Comparison of ENCODE assay signal across 1 cellular context in the genomic region with DNA sequence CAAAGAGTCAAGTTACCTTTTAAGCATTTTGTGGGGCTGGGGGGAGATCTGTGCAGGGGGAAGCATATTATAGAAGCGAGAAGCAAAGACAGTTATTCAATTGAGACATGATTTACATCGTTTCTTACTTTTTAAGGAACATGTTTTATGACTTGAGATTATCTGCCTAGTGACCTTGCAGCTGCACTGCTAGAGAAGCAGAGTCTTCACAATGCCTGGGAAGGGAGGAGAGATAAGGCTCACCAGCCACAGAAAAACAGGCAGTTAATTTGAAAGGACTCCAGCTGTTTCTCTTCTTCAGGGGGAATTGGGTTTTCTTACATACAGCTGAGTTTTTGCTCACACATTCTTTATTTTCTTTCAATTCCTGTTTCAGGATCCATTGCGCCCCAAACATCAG.
TF ChIP-seq lines count a peak whose summit lies in the region.

No MANE protein-coding gene starts in this region.

TF ChIP-seq in K562, 482 proteins besides CTCF, POLR2A, EP300 and RAD21 (continued from another document and continues in another):
- TF ChIP-seq, protein P1, sequence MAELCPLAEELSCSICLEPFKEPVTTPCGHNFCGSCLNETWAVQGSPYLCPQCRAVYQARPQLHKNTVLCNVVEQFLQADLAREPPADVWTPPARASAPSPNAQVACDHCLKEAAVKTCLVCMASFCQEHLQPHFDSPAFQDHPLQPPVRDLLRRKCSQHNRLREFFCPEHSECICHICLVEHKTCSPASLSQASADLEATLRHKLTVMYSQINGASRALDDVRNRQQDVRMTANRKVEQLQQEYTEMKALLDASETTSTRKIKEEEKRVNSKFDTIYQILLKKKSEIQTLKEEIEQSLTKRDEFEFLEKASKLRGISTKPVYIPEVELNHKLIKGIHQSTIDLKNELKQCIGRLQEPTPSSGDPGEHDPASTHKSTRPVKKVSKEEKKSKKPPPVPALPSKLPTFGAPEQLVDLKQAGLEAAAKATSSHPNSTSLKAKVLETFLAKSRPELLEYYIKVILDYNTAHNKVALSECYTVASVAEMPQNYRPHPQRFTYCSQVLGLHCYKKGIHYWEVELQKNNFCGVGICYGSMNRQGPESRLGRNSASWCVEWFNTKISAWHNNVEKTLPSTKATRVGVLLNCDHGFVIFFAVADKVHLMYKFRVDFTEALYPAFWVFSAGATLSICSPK (IDR thresholded peaks at IDR 0.05; ENCODE audit: borderline replicate concordance), result no peak
- TF ChIP-seq, protein P2, sequence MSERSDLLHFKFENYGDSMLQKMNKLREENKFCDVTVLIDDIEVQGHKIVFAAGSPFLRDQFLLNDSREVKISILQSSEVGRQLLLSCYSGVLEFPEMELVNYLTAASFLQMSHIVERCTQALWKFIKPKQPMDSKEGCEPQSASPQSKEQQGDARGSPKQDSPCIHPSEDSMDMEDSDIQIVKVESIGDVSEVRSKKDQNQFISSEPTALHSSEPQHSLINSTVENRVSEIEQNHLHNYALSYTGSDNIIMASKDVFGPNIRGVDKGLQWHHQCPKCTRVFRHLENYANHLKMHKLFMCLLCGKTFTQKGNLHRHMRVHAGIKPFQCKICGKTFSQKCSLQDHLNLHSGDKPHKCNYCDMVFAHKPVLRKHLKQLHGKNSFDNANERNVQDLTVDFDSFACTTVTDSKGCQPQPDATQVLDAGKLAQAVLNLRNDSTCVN (CRISPR knock-in tag; IDR thresholded peaks at IDR 0.05), result no peak
- TF ChIP-seq ZNF766 (CRISPR knock-in tag; conservative IDR thresholded peaks at IDR 0.05) (peak; percentile 64; the same call in 1 of the 2 replicates), CBX3 (IDR thresholded peaks at IDR 0.05; ENCODE audit: borderline replicate concordance in 1 of 2, low read length in 2 of 2) (peak in 1 of 2 experiments; percentile 12; a peak in 1 of 3 replicates), RAD51 (IDR thresholded peaks at IDR 0.05; ENCODE audit: borderline replicate concordance, low read depth) (no peak), MTA2 (IDR thresholded peaks at IDR 0.05; ENCODE audit: low read depth) (peak; percentile 74), CBFA2T3 (IDR thresholded peaks at IDR 0.05) (peak; percentile 93), MEIS2 (IDR thresholded peaks at IDR 0.05; ENCODE audit: partially characterized antibody) (peak; percentile 96), NCOR1 (IDR thresholded peaks at IDR 0.05) (peak; percentile 82), BRD4 (IDR thresholded peaks at IDR 0.05) (no peak), PPARD (CRISPR knock-in tag; IDR thresholded peaks at IDR 0.05) (no peak), KLF16 (IDR thresholded peaks at IDR 0.05) (peak; percentile 89), ZNF644 (tag; IDR thresholded peaks at IDR 0.05; ENCODE audit: low read depth) (0 out of 2 replicates have a peak, but pooled peaks have one; percentile 51), SOX6 (IDR thresholded peaks at IDR 0.05) (peak; percentile 73; the same call in 1 of the 2 replicates), PTRF (tag; IDR thresholded peaks at IDR 0.05) (no peak), POLR2AphosphoS5 (IDR thresholded peaks at IDR 0.05; ENCODE audit: control insufficient read depth, insufficient read depth, low read depth, low read length) (peak; percentile 84), HNRNPL (IDR thresholded peaks at IDR 0.05; ENCODE audit: low read depth, low read length) (no peak), GATA2 (CRISPR knock-in tag; IDR thresholded peaks at IDR 0.05) (peak; percentile 91), SMARCA4 (IDR thresholded peaks at IDR 0.05) (peak; percentile 81), TEAD4 (IDR thresholded peaks at IDR 0.05; ENCODE audit: low read length) (peak; percentile 93), TEAD4 (CRISPR knock-in tag; IDR thresholded peaks at IDR 0.05; ENCODE audit: borderline replicate concordance) (no peak), TAL1 (IDR thresholded peaks at IDR 0.05) (peak; percentile 87), JUND (IDR thresholded peaks at IDR 0.05; ENCODE audit: borderline replicate concordance, low read depth, low read length) (no peak), JUND (tag; IDR thresholded peaks at IDR 0.05; ENCODE audit: borderline replicate concordance, low read depth, low read length) (peak; percentile 45; the same call in 1 of the 3 replicates), ZNF717 (CRISPR knock-in tag; IDR thresholded peaks at IDR 0.05) (no peak), POLR3A (IDR thresholded peaks at IDR 0.05; ENCODE audit: borderline replicate concordance, extremely low read depth, insufficient read depth, insufficient read length) (no peak), PHF8 (IDR thresholded peaks at IDR 0.05; ENCODE audit: borderline replicate concordance, low read length) (no peak), GABPA (tag; conservative IDR thresholded peaks at IDR 0.05; ENCODE audit: low read depth) (no peak), SP2 (IDR thresholded peaks at IDR 0.05; ENCODE audit: extremely low read depth, low read depth, low read length, poor library complexity, severe bottlenecking) (no peak), ESRRA (IDR thresholded peaks at IDR 0.05; ENCODE audit: borderline replicate concordance, low read depth) (0 out of 2 replicates have a peak, but pooled peaks have one; percentile 31), RBM17 (IDR thresholded peaks at IDR 0.05; ENCODE audit: borderline replicate concordance, low read depth, low read length) (no peak), POU5F1 (IDR thresholded peaks at IDR 0.05; ENCODE audit: borderline replicate concordance, low read depth, low read length, partially characterized antibody) (no peak), ZNF431 (CRISPR knock-in tag; IDR thresholded peaks at IDR 0.05) (no peak), ELF2 (CRISPR knock-in tag; IDR thresholded peaks at IDR 0.05) (no peak), TBL1XR1 (IDR thresholded peaks at IDR 0.05; ENCODE audit: low read length in 2 of 2) (0 out of 4 replicates have a peak, but pooled peaks of 1 of the 2 experiments have one; percentile 40), RUNX1 (IDR thresholded peaks at IDR 0.05; ENCODE audit: low read depth) (no peak), STAT5B (CRISPR knock-in tag; IDR thresholded peaks at IDR 0.05) (no peak), MCM7 (IDR thresholded peaks at IDR 0.05) (no peak), HNRNPLL (IDR thresholded peaks at IDR 0.05; ENCODE audit: low read depth, low read length, poor library complexity, severe bottlenecking) (no peak), MYNN (IDR thresholded peaks at IDR 0.05) (peak; percentile 92), MYNN (CRISPR knock-in tag; IDR thresholded peaks at IDR 0.05) (no peak), ZNF584 (CRISPR knock-in tag; IDR thresholded peaks at IDR 0.05; ENCODE audit: low read depth) (0 out of 2 replicates have a peak, but pooled peaks have one; percentile 42), ZFP30 (CRISPR knock-in tag; IDR thresholded peaks at IDR 0.05; ENCODE audit: borderline replicate concordance) (no peak), HSF4 (CRISPR knock-in tag; IDR thresholded peaks at IDR 0.05; ENCODE audit: borderline replicate concordance) (no peak), RCOR1 (IDR thresholded peaks at IDR 0.05; ENCODE audit: borderline replicate concordance in 1 of 2, low read depth in 2 of 2, low read length in 2 of 2) (peak in 1 of 2 experiments; percentile 65; a peak in 1 of 4 replicates), SMARCE1 (IDR thresholded peaks at IDR 0.05) (peak; percentile 65), NFE2 (IDR thresholded peaks at IDR 0.05; ENCODE audit: low read depth) (peak; percentile 23; the same call in 1 of the 2 replicates), MTF1 (CRISPR knock-in tag; IDR thresholded peaks at IDR 0.05; ENCODE audit: borderline replicate concordance) (no peak)
- TF ChIP-seq, protein P3, sequence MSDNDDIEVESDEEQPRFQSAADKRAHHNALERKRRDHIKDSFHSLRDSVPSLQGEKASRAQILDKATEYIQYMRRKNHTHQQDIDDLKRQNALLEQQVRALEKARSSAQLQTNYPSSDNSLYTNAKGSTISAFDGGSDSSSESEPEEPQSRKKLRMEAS (CRISPR knock-in tag; IDR thresholded peaks at IDR 0.05), result peak; percentile 34; the same call in 1 of the 2 replicates
- TF ChIP-seq, protein P4, sequence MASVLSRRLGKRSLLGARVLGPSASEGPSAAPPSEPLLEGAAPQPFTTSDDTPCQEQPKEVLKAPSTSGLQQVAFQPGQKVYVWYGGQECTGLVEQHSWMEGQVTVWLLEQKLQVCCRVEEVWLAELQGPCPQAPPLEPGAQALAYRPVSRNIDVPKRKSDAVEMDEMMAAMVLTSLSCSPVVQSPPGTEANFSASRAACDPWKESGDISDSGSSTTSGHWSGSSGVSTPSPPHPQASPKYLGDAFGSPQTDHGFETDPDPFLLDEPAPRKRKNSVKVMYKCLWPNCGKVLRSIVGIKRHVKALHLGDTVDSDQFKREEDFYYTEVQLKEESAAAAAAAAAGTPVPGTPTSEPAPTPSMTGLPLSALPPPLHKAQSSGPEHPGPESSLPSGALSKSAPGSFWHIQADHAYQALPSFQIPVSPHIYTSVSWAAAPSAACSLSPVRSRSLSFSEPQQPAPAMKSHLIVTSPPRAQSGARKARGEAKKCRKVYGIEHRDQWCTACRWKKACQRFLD (CRISPR knock-in tag; IDR thresholded peaks at IDR 0.05), result no peak; the same call in 1 of the 2 replicates
- TF ChIP-seq, protein P5, sequence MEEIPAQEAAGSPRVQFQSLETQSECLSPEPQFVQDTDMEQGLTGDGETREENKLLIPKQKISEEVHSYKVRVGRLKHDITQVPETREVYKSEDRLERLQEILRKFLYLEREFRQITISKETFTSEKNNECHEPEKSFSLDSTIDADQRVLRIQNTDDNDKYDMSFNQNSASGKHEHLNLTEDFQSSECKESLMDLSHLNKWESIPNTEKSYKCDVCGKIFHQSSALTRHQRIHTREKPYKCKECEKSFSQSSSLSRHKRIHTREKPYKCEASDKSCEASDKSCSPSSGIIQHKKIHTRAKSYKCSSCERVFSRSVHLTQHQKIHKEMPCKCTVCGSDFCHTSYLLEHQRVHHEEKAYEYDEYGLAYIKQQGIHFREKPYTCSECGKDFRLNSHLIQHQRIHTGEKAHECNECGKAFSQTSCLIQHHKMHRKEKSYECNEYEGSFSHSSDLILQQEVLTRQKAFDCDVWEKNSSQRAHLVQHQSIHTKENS (CRISPR knock-in tag; IDR thresholded peaks at IDR 0.05), result no peak
- TF ChIP-seq, protein P6, sequence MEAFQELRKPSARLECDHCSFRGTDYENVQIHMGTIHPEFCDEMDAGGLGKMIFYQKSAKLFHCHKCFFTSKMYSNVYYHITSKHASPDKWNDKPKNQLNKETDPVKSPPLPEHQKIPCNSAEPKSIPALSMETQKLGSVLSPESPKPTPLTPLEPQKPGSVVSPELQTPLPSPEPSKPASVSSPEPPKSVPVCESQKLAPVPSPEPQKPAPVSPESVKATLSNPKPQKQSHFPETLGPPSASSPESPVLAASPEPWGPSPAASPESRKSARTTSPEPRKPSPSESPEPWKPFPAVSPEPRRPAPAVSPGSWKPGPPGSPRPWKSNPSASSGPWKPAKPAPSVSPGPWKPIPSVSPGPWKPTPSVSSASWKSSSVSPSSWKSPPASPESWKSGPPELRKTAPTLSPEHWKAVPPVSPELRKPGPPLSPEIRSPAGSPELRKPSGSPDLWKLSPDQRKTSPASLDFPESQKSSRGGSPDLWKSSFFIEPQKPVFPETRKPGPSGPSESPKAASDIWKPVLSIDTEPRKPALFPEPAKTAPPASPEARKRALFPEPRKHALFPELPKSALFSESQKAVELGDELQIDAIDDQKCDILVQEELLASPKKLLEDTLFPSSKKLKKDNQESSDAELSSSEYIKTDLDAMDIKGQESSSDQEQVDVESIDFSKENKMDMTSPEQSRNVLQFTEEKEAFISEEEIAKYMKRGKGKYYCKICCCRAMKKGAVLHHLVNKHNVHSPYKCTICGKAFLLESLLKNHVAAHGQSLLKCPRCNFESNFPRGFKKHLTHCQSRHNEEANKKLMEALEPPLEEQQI (IDR thresholded peaks at IDR 0.05), result no peak
- TF ChIP-seq, protein P7, sequence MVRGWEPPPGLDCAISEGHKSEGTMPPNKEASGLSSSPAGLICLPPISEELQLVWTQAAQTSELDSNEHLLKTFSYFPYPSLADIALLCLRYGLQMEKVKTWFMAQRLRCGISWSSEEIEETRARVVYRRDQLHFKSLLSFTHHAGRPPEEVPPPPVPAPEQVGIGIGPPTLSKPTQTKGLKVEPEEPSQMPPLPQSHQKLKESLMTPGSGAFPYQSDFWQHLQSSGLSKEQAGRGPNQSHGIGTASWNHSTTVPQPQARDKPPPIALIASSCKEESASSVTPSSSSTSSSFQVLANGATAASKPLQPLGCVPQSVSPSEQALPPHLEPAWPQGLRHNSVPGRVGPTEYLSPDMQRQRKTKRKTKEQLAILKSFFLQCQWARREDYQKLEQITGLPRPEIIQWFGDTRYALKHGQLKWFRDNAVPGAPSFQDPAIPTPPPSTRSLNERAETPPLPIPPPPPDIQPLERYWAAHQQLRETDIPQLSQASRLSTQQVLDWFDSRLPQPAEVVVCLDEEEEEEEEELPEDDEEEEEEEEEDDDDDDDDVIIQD (CRISPR knock-in tag; IDR thresholded peaks at IDR 0.05), result no peak
- TF ChIP-seq, protein P8, sequence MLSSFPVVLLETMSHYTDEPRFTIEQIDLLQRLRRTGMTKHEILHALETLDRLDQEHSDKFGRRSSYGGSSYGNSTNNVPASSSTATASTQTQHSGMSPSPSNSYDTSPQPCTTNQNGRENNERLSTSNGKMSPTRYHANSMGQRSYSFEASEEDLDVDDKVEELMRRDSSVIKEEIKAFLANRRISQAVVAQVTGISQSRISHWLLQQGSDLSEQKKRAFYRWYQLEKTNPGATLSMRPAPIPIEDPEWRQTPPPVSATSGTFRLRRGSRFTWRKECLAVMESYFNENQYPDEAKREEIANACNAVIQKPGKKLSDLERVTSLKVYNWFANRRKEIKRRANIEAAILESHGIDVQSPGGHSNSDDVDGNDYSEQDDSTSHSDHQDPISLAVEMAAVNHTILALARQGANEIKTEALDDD (IDR thresholded peaks at IDR 0.05), result peak; percentile 96
- TF ChIP-seq, protein P9, sequence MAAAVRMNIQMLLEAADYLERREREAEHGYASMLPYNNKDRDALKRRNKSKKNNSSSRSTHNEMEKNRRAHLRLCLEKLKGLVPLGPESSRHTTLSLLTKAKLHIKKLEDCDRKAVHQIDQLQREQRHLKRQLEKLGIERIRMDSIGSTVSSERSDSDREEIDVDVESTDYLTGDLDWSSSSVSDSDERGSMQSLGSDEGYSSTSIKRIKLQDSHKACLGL (CRISPR knock-in tag; IDR thresholded peaks at IDR 0.05; ENCODE audit: borderline replicate concordance, poor library complexity, severe bottlenecking), result no peak
